Comparison of ENCODE assay signal across 8 cellular contexts in genomic region chr20:4956200-4956810, GRCh38. TPM values are rescaled to one million over a fixed set of nuclear protein-coding genes. Genes with fewer than 3 reads are reported as not detected.
A peak's percentile ranks its signal among the peaks of the same experiment; 100 is the strongest.
DNase-seq lines count a peak whose midpoint lies in the region; ATAC-seq and TF ChIP-seq lines count a peak whose summit lies in the region.

No MANE protein-coding gene starts in this region.

- H3K9me2 ChIP-seq in hepatocyte (replicated peaks; ENCODE audit: insufficient read depth) = no peaks in the 10 kb centered on the region

- DNase-seq in AG08395 (ENCODE audit: low spot score) = peak; percentile 67
- DNase-seq in GM13976 (ENCODE audit: low spot score) = peak; percentile 47
- peak; percentile 73 for DNase-seq in NCI-H2196 (lab: John Stamatoyannopoulos, UW; ENCODE audit: unreplicated experiment)
- peak; percentile 86 for DNase-seq in adipocyte (ENCODE audit: low read depth)
- peak; percentile 72 for DNase-seq in hepatocyte (ENCODE audit: low spot score)
- peak; percentile 93 for DNase-seq in superior temporal gyrus (ENCODE audit: extremely low spot score)

- no peaks in the 10 kb centered on the region for H3K79me2 ChIP-seq in hepatocyte

- in situ Hi-C loops in GM13976 (cut with MboI; ENCODE audit: low sequenced_read_pairs, unreplicated experiment) = no loop called here

- H3K9ac ChIP-seq in adipocyte (ENCODE audit: low read length) = no peak overlapping the region

- H3K4me1 ChIP-seq in adipocyte (ENCODE audit: control insufficient read depth, insufficient read depth, low read length) (peaks cover 13% of the 10 kb centered on the region), hepatocyte (ENCODE audit: insufficient read depth) (no peaks in the 10 kb centered on the region)

- H4K20me1 ChIP-seq in hepatocyte (ENCODE audit: insufficient read depth, poor library complexity, severe bottlenecking) = no peaks in the 10 kb centered on the region

- H3K9me3 ChIP-seq in adipocyte (ENCODE audit: control insufficient read depth, low read length) = no peaks in the 10 kb centered on the region
- H3K9me3 ChIP-seq in hepatocyte (ENCODE audit: low read depth) = no peaks in the 10 kb centered on the region

- H3K27me3 ChIP-seq in adipocyte (replicated peaks; ENCODE audit: control insufficient read depth, insufficient read depth, low read length) (no peaks in the 10 kb centered on the region), hepatocyte (no peaks in the 10 kb centered on the region)

- no peak overlapping the region for H3K27ac ChIP-seq in hepatocyte

- H3K36me3 ChIP-seq in adipocyte (ENCODE audit: control insufficient read depth, insufficient read depth, low read length, severe bottlenecking) (no peaks in the 10 kb centered on the region), hepatocyte (replicated peaks; ENCODE audit: insufficient read depth, low read depth) (no peaks in the 10 kb centered on the region)

- 57% methylated on average over 3 of the region's 3 CpGs for WGBS in hepatocyte (ENCODE audit: low lambda C conversion rate, missing lambda C conversion rate)

- ATAC-seq in HG02938 (IDR thresholded peaks at IDR 0.05; ENCODE audit: unreplicated experiment) = no peak
- ATAC-seq in GM18909 (IDR thresholded peaks at IDR 0.05; ENCODE audit: poor library complexity, unreplicated experiment) = no peak

- no peak overlapping the region for H3K4me2 ChIP-seq in hepatocyte

- peak; percentile 54 for TF ChIP-seq CTCF in GM13976 (IDR thresholded peaks at IDR 0.05; ENCODE audit: borderline replicate concordance, control extremely low read depth, extremely low read depth, insufficient read depth, missing control alignments)
- peak; percentile 82 for TF ChIP-seq CTCF in hepatocyte (IDR thresholded peaks at IDR 0.05; ENCODE audit: poor library complexity)

- H2AFZ ChIP-seq in hepatocyte = no peak overlapping the region

- H3K4me3 ChIP-seq in adipocyte (ENCODE audit: low read length) = no peak overlapping the region
- no peak overlapping the region for H3K4me3 ChIP-seq in hepatocyte

RNA-seq across cellular contexts. Expression of gene SLC23A2, which starts 45.0 kb away (rescaled TPM):
- total RNA-seq in hepatocyte = 11.3 and 13.3 TPM in 2 replicates
- 8.2 and 9.0 TPM in 2 replicates for polyA plus RNA-seq in hepatocyte
